1 cellular context compared by ENCODE assay signal in the genomic region with DNA sequence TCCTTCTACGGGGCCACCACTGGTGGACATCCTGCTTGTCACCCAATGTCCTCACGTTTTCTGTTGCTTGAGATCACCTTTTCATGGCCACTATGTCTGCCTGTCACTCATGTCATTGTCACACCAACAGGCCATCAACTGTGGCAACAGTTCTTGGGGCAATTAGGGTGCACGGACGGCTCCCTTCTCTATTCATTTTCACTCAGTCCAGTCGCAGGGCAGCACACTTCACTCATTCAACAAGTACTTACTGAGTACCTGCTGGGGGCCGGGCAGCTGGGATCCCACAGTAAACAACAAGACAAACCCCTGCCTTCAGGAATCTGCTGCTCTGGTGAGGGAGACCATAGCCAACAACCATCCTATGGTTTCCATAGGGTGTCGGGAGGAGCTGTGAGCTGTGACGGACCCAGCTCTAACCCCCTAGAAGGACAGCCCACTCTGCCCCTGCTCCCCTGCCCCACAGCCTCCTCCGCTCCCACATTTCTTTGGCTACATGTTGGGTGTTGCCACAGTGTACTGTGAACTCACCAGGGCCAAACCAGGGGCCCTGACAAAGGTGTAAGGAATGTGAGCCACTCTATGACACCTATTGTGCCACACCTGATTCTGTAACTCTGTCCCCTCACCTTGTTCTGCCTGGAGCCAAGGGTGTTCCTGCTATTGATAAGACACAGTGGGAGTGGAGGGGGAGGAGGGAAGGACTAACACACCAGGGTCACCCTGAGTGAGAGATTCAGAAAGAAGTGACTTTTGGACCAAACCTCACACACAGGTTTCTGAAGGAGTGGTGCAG.
TF ChIP-seq lines count a peak whose summit lies in the region.

No MANE protein-coding gene starts in this region.

TF ChIP-seq in HepG2, 621 proteins besides CTCF, POLR2A, EP300 and RAD21:
- TF ChIP-seq TEAD3 (CRISPR knock-in tag; optimal IDR thresholded peaks at IDR 0.05; ENCODE audit: borderline replicate concordance), result peak; percentile 38
- 0 out of 2 replicates have a peak, but pooled peaks have one; percentile 25 for TF ChIP-seq FOSL2 (CRISPR knock-in tag; IDR thresholded peaks at IDR 0.05)
- TF ChIP-seq ZEB1 (IDR thresholded peaks at IDR 0.05; ENCODE audit: insufficient replicate concordance, low read depth), result peak; percentile 74
- TF ChIP-seq ZNF34 (CRISPR knock-in tag; IDR thresholded peaks at IDR 0.05; ENCODE audit: borderline replicate concordance), result no peak
- TF ChIP-seq ZNF605 (CRISPR knock-in tag; IDR thresholded peaks at IDR 0.05), result 0 out of 2 replicates have a peak, but pooled peaks have one; percentile 35
- TF ChIP-seq SOX13 (IDR thresholded peaks at IDR 0.05), result no peak
- TF ChIP-seq SOX13 (CRISPR knock-in tag; conservative IDR thresholded peaks at IDR 0.05 in 1 of 2, IDR thresholded peaks at IDR 0.05 in 1 of 2), result peak in 1 of 2 experiments; percentile 18; a peak in 1 of 4 replicates
- 0 out of 2 replicates have a peak, but pooled peaks have one; percentile 13 for TF ChIP-seq TBX3 (IDR thresholded peaks at IDR 0.05; ENCODE audit: borderline replicate concordance)
- TF ChIP-seq ZNF484 (CRISPR knock-in tag; IDR thresholded peaks at IDR 0.05; ENCODE audit: borderline replicate concordance, low read depth), result no peak
- TF ChIP-seq NONO (IDR thresholded peaks at IDR 0.05), result no peak
- TF ChIP-seq NONO (CRISPR knock-in tag; conservative IDR thresholded peaks at IDR 0.05), result peak; percentile 37; the same call in 1 of the 2 replicates
- TF ChIP-seq TBX2 (CRISPR knock-in tag; IDR thresholded peaks at IDR 0.05; ENCODE audit: borderline replicate concordance), result peak; percentile 38; the same call in 1 of the 2 replicates
- TF ChIP-seq, protein P1, sequence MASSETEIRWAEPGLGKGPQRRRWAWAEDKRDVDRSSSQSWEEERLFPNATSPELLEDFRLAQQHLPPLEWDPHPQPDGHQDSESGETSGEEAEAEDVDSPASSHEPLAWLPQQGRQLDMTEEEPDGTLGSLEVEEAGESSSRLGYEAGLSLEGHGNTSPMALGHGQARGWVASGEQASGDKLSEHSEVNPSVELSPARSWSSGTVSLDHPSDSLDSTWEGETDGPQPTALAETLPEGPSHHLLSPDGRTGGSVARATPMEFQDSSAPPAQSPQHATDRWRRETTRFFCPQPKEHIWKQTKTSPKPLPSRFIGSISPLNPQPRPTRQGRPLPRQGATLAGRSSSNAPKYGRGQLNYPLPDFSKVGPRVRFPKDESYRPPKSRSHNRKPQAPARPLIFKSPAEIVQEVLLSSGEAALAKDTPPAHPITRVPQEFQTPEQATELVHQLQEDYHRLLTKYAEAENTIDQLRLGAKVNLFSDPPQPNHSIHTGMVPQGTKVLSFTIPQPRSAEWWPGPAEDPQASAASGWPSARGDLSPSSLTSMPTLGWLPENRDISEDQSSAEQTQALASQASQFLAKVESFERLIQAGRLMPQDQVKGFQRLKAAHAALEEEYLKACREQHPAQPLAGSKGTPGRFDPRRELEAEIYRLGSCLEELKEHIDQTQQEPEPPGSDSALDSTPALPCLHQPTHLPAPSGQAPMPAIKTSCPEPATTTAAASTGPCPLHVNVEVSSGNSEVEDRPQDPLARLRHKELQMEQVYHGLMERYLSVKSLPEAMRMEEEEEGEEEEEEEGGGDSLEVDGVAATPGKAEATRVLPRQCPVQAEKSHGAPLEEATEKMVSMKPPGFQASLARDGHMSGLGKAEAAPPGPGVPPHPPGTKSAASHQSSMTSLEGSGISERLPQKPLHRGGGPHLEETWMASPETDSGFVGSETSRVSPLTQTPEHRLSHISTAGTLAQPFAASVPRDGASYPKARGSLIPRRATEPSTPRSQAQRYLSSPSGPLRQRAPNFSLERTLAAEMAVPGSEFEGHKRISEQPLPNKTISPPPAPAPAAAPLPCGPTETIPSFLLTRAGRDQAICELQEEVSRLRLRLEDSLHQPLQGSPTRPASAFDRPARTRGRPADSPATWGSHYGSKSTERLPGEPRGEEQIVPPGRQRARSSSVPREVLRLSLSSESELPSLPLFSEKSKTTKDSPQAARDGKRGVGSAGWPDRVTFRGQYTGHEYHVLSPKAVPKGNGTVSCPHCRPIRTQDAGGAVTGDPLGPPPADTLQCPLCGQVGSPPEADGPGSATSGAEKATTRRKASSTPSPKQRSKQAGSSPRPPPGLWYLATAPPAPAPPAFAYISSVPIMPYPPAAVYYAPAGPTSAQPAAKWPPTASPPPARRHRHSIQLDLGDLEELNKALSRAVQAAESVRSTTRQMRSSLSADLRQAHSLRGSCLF (CRISPR knock-in tag; IDR thresholded peaks at IDR 0.05; ENCODE audit: borderline replicate concordance), result no peak
- peak; percentile 29 for TF ChIP-seq ASH2L (IDR thresholded peaks at IDR 0.05; ENCODE audit: insufficient read length, low read depth, low read length)
- TF ChIP-seq, protein P2, sequence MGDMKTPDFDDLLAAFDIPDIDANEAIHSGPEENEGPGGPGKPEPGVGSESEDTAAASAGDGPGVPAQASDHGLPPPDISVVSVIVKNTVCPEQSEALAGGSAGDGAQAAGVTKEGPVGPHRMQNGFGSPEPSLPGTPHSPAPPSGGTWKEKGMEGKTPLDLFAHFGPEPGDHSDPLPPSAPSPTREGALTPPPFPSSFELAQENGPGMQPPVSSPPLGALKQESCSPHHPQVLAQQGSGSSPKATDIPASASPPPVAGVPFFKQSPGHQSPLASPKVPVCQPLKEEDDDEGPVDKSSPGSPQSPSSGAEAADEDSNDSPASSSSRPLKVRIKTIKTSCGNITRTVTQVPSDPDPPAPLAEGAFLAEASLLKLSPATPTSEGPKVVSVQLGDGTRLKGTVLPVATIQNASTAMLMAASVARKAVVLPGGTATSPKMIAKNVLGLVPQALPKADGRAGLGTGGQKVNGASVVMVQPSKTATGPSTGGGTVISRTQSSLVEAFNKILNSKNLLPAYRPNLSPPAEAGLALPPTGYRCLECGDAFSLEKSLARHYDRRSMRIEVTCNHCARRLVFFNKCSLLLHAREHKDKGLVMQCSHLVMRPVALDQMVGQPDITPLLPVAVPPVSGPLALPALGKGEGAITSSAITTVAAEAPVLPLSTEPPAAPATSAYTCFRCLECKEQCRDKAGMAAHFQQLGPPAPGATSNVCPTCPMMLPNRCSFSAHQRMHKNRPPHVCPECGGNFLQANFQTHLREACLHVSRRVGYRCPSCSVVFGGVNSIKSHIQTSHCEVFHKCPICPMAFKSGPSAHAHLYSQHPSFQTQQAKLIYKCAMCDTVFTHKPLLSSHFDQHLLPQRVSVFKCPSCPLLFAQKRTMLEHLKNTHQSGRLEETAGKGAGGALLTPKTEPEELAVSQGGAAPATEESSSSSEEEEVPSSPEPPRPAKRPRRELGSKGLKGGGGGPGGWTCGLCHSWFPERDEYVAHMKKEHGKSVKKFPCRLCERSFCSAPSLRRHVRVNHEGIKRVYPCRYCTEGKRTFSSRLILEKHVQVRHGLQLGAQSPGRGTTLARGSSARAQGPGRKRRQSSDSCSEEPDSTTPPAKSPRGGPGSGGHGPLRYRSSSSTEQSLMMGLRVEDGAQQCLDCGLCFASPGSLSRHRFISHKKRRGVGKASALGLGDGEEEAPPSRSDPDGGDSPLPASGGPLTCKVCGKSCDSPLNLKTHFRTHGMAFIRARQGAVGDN (CRISPR knock-in tag; IDR thresholded peaks at IDR 0.05), result peak; percentile 16; the same call in 1 of the 2 replicates
- TF ChIP-seq, protein P3, sequence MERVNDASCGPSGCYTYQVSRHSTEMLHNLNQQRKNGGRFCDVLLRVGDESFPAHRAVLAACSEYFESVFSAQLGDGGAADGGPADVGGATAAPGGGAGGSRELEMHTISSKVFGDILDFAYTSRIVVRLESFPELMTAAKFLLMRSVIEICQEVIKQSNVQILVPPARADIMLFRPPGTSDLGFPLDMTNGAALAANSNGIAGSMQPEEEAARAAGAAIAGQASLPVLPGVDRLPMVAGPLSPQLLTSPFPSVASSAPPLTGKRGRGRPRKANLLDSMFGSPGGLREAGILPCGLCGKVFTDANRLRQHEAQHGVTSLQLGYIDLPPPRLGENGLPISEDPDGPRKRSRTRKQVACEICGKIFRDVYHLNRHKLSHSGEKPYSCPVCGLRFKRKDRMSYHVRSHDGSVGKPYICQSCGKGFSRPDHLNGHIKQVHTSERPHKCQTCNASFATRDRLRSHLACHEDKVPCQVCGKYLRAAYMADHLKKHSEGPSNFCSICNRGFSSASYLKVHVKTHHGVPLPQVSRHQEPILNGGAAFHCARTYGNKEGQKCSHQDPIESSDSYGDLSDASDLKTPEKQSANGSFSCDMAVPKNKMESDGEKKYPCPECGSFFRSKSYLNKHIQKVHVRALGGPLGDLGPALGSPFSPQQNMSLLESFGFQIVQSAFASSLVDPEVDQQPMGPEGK (CRISPR knock-in tag; IDR thresholded peaks at IDR 0.05), result 0 out of 2 replicates have a peak, but pooled peaks have one; percentile 19
